In genomic region chr9:128818099-128818838, GRCh38 we compare ENCODE assay signal across 8 cellular contexts. TPM values are rescaled to one million over a fixed set of nuclear protein-coding genes. Genes with fewer than 3 reads are reported as not detected.
DNase-seq lines count a peak whose midpoint lies in the region; ATAC-seq, FAIRE-seq and TF ChIP-seq lines count a peak whose summit lies in the region.

Gene ENDOG, plus strand, starts transcription at chr9:128818500. Its CDS starts 185 bp downstream, at chr9:128818685.

- FAIRE-seq in GM19239 (lab: Jason Lieb, UNC): peak; percentile 99

- H3K4me1 ChIP-seq in BLaER1 treated with 17β-estradiol and CSF1 and Interleukin-3, amounts not matched to agents 10 nM and 100 nM: peaks cover 16 to 29% (median 19%) of the 10 kb centered on the region in 10 experiments
- H3K4me1 ChIP-seq in colonic mucosa: no peaks in the 10 kb centered on the region

- intact Hi-C loops in colonic mucosa (cut with DNase I): no loop called here

- H3K27me3 ChIP-seq in BLaER1 treated with 17β-estradiol and CSF1 and Interleukin-3, amounts not matched to agents 10 nM and 100 nM: no peaks in the 10 kb centered on the region
- no peaks in the 10 kb centered on the region for H3K27me3 ChIP-seq in colonic mucosa

- H3K9ac ChIP-seq in BLaER1 treated with 17β-estradiol and CSF1 and Interleukin-3, amounts not matched to agents 10 nM and 100 nM: peak within 1 kb of the TSS; percentile 81 to 93 (median 89)
- H3K9ac ChIP-seq in colonic mucosa (ENCODE audit: low read depth in 2 of 2, low read length in 2 of 2): peak within 1 kb of the TSS; percentile 68 to 75

- H3K27ac ChIP-seq in BLaER1 treated with 17β-estradiol and CSF1 and Interleukin-3, amounts not matched to agents 10 nM and 100 nM: peak within 1 kb of the TSS; percentile 80 to 90 (median 85)
- H3K27ac ChIP-seq in colonic mucosa: peak within 1 kb of the TSS; percentile 87

- peak; percentile 95 for TF ChIP-seq CTCF in colonic mucosa (IDR thresholded peaks at IDR 0.05)

- H4K20me1 ChIP-seq in BLaER1 treated with 17β-estradiol and CSF1 and Interleukin-3, amounts not matched to agents 10 nM and 100 nM: peaks cover 0 to 44% (median 42%) of the 10 kb centered on the region in 11 experiments; a peak in 19 of 22 replicates

- H3K4me3 ChIP-seq in BLaER1 treated with 17β-estradiol and CSF1 and Interleukin-3, amounts not matched to agents 10 nM and 100 nM: peak within 1 kb of the TSS; percentile 76 to 94 (median 81)
- peak within 1 kb of the TSS; percentile 67 for H3K4me3 ChIP-seq in colonic mucosa

- ATAC-seq in HG03460 (IDR thresholded peaks at IDR 0.05; ENCODE audit: unreplicated experiment): peak; percentile 86

- peak within 1 kb of the TSS; percentile 87 to 100 (median 97) for H3K4me2 ChIP-seq in BLaER1 treated with 17β-estradiol and CSF1 and Interleukin-3, amounts not matched to agents 10 nM and 100 nM

- no peaks in the 10 kb centered on the region for H3K9me3 ChIP-seq in BLaER1 treated with 17β-estradiol and CSF1 and Interleukin-3, amounts not matched to agents 10 nM and 100 nM (replicated peaks in 1 of 11)
- no peaks in the 10 kb centered on the region for H3K9me3 ChIP-seq in colonic mucosa

- DNase-seq in GM19239 (ENCODE audit: insufficient read length, low spot score) (peak; percentile 100), NCI-H526 (lab: John Stamatoyannopoulos, UW) (peak; percentile 89 to 96), colonic mucosa (peak; percentile 99), kidney tubule cell (ENCODE audit: low spot score) (peak; percentile 97)
- peak; percentile 98 for DNase-seq in activated CD4-positive, alpha-beta T cell treated with anti-CD3 and anti-CD28 coated beads for 48 hours
- DNase-seq in stimulated activated CD4-positive, alpha-beta T cell treated with anti-CD3 and anti-CD28 coated beads, Interleukin-1b, Interleukin-23, amount 100 ng/mL, for 24 hours (ENCODE audit: low read depth in 4 of 4, low spot score in 1 of 4): peak; percentile 90 to 97 (median 94)

- H3K36me3 ChIP-seq in BLaER1 treated with 17β-estradiol and CSF1 and Interleukin-3, amounts not matched to agents 10 nM and 100 nM: peaks cover 24 to 36% (median 28%) of the 10 kb centered on the region in 11 experiments
- no peaks in the 10 kb centered on the region for H3K36me3 ChIP-seq in colonic mucosa

RNA-seq across cellular contexts. Expression of gene ENDOG, which starts in this region (rescaled TPM):
- total RNA-seq in colonic mucosa: 10 to 100 TPM; 59.5 to 66.4 TPM

Comparison
In these comparisons a context has a peak if more than half of its experiments do, and no peak if none do; other contexts are left out.
1. Peak in every context shown above with its lines: DNase-seq, ATAC-seq, H3K4me3 ChIP-seq and H3K27ac ChIP-seq.